1 cellular context compared by ENCODE assay signal in the genomic region with DNA sequence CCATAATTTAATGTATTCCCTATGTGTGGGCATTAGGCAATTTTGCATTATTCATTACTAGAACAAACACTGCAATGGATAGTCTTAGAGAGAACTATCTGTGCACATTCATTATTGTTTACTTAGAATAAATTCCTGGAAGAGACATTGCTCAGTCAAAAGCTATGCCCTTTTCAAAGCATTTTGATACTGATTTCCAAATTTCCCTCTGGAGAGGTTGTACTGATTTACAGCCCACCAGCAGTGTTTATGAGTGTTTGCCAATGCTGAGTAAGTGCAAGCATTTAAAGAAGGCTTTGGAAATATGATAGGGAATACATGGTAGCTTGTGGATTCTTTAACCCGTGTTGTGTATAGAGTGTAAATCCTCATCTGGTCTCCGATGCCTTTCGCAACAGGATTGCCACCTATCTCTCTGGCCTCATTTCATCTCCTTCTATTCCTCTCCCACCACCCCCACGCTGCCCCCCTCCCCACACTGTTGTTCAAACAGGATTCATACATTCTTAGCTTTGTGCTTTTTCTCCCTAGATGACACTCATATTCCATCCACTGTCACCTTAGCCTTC.
TF ChIP-seq lines count a peak whose summit lies in the region.

No MANE protein-coding gene starts in this region.

TF ChIP-seq in HepG2, 621 proteins besides CTCF, POLR2A, EP300 and RAD21 (continued from another document and continues in another):
- TF ChIP-seq ETV5 (CRISPR knock-in tag; IDR thresholded peaks at IDR 0.05; ENCODE audit: borderline replicate concordance) (0 out of 2 replicates have a peak, but pooled peaks have one; percentile 13), KDM5A (IDR thresholded peaks at IDR 0.05; ENCODE audit: borderline replicate concordance, low read length) (no peak), SKI (IDR thresholded peaks at IDR 0.05; ENCODE audit: partially characterized antibody) (peak; percentile 27), ZNF720 (CRISPR knock-in tag; IDR thresholded peaks at IDR 0.05) (no peak), ZNF468 (CRISPR knock-in tag; IDR thresholded peaks at IDR 0.05) (no peak), HNRNPK (IDR thresholded peaks at IDR 0.05; ENCODE audit: low read depth, low read length, poor library complexity, severe bottlenecking) (peak; percentile 55), ARNT (IDR thresholded peaks at IDR 0.05) (no peak), GATA4 (IDR thresholded peaks at IDR 0.05; ENCODE audit: borderline replicate concordance, low read depth) (0 out of 2 replicates have a peak, but pooled peaks have one; percentile 43), ZNF713 (CRISPR knock-in tag; IDR thresholded peaks at IDR 0.05) (no peak), PITX1 (CRISPR knock-in tag; IDR thresholded peaks at IDR 0.05) (no peak), ZFX (CRISPR knock-in tag; IDR thresholded peaks at IDR 0.05; ENCODE audit: low read depth) (no peak), NFKBIZ (CRISPR knock-in tag; IDR thresholded peaks at IDR 0.05) (0 out of 2 replicates have a peak, but pooled peaks have one; percentile 42), SAP130 (CRISPR knock-in tag; IDR thresholded peaks at IDR 0.05; ENCODE audit: low read depth) (peak; percentile 71), TBP (CRISPR knock-in tag; IDR thresholded peaks at IDR 0.05) (no peak), TBX2 (CRISPR knock-in tag; IDR thresholded peaks at IDR 0.05; ENCODE audit: borderline replicate concordance) (0 out of 2 replicates have a peak, but pooled peaks have one; percentile 50), MYNN (CRISPR knock-in tag; IDR thresholded peaks at IDR 0.05; ENCODE audit: low read depth) (no peak), GFI1 (CRISPR knock-in tag; IDR thresholded peaks at IDR 0.05; ENCODE audit: borderline replicate concordance) (peak; percentile 92), MTA3 (CRISPR knock-in tag; IDR thresholded peaks at IDR 0.05) (no peak), PAWR (CRISPR knock-in tag; IDR thresholded peaks at IDR 0.05; ENCODE audit: borderline replicate concordance) (no peak), KLF12 (CRISPR knock-in tag; IDR thresholded peaks at IDR 0.05; ENCODE audit: borderline replicate concordance) (no peak), ZNF75D (CRISPR knock-in tag; IDR thresholded peaks at IDR 0.05; ENCODE audit: borderline replicate concordance) (no peak), YEATS4 (CRISPR knock-in tag; IDR thresholded peaks at IDR 0.05; ENCODE audit: borderline replicate concordance) (no peak), CENPT (CRISPR knock-in tag; IDR thresholded peaks at IDR 0.05; ENCODE audit: low read depth) (no peak), ZSCAN22 (CRISPR knock-in tag; IDR thresholded peaks at IDR 0.05) (no peak), GATAD1 (CRISPR knock-in tag; IDR thresholded peaks at IDR 0.05) (peak; percentile 37; the same call in 1 of the 2 replicates), SMAD1 (CRISPR knock-in tag; IDR thresholded peaks at IDR 0.05; ENCODE audit: borderline replicate concordance, low read depth) (no peak), TOE1 (CRISPR knock-in tag; IDR thresholded peaks at IDR 0.05) (no peak), EHMT2 (IDR thresholded peaks at IDR 0.05; ENCODE audit: borderline replicate concordance, low read depth, low read length) (no peak), SIN3B (IDR thresholded peaks at IDR 0.05; ENCODE audit: low read length) (no peak), PHF21A (CRISPR knock-in tag; IDR thresholded peaks at IDR 0.05) (0 out of 2 replicates have a peak, but pooled peaks have one; percentile 26)
- TF ChIP-seq, protein P1, sequence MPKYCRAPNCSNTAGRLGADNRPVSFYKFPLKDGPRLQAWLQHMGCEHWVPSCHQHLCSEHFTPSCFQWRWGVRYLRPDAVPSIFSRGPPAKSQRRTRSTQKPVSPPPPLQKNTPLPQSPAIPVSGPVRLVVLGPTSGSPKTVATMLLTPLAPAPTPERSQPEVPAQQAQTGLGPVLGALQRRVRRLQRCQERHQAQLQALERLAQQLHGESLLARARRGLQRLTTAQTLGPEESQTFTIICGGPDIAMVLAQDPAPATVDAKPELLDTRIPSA (CRISPR knock-in tag; IDR thresholded peaks at IDR 0.05; ENCODE audit: borderline replicate concordance) = no peak
- TF ChIP-seq, protein P2, sequence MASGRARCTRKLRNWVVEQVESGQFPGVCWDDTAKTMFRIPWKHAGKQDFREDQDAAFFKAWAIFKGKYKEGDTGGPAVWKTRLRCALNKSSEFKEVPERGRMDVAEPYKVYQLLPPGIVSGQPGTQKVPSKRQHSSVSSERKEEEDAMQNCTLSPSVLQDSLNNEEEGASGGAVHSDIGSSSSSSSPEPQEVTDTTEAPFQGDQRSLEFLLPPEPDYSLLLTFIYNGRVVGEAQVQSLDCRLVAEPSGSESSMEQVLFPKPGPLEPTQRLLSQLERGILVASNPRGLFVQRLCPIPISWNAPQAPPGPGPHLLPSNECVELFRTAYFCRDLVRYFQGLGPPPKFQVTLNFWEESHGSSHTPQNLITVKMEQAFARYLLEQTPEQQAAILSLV (CRISPR knock-in tag; IDR thresholded peaks at IDR 0.05; ENCODE audit: borderline replicate concordance) = no peak
- TF ChIP-seq, protein P3, sequence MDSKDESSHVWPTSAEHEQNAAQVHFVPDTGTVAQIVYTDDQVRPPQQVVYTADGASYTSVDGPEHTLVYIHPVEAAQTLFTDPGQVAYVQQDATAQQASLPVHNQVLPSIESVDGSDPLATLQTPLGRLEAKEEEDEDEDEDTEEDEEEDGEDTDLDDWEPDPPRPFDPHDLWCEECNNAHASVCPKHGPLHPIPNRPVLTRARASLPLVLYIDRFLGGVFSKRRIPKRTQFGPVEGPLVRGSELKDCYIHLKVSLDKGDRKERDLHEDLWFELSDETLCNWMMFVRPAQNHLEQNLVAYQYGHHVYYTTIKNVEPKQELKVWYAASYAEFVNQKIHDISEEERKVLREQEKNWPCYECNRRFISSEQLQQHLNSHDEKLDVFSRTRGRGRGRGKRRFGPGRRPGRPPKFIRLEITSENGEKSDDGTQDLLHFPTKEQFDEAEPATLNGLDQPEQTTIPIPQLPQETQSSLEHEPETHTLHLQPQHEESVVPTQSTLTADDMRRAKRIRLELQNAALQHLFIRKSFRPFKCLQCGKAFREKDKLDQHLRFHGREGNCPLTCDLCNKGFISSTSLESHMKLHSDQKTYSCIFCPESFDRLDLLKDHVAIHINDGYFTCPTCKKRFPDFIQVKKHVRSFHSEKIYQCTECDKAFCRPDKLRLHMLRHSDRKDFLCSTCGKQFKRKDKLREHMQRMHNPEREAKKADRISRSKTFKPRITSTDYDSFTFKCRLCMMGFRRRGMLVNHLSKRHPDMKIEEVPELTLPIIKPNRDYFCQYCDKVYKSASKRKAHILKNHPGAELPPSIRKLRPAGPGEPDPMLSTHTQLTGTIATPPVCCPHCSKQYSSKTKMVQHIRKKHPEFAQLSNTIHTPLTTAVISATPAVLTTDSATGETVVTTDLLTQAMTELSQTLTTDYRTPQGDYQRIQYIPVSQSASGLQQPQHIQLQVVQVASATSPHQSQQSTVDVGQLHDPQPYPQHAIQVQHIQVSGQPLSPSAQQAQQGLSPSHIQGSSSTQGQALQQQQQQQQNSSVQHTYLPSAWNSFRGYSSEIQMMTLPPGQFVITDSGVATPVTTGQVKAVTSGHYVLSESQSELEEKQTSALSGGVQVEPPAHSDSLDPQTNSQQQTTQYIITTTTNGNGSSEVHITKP (CRISPR knock-in tag; IDR thresholded peaks at IDR 0.05; ENCODE audit: low read depth) = no peak
- TF ChIP-seq, protein P4, sequence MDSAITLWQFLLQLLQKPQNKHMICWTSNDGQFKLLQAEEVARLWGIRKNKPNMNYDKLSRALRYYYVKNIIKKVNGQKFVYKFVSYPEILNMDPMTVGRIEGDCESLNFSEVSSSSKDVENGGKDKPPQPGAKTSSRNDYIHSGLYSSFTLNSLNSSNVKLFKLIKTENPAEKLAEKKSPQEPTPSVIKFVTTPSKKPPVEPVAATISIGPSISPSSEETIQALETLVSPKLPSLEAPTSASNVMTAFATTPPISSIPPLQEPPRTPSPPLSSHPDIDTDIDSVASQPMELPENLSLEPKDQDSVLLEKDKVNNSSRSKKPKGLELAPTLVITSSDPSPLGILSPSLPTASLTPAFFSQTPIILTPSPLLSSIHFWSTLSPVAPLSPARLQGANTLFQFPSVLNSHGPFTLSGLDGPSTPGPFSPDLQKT (CRISPR knock-in tag; IDR thresholded peaks at IDR 0.05; ENCODE audit: borderline replicate concordance) = no peak
- TF ChIP-seq, protein P5, sequence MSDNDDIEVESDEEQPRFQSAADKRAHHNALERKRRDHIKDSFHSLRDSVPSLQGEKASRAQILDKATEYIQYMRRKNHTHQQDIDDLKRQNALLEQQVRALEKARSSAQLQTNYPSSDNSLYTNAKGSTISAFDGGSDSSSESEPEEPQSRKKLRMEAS (IDR thresholded peaks at IDR 0.05) = no peak
- TF ChIP-seq, protein P6, sequence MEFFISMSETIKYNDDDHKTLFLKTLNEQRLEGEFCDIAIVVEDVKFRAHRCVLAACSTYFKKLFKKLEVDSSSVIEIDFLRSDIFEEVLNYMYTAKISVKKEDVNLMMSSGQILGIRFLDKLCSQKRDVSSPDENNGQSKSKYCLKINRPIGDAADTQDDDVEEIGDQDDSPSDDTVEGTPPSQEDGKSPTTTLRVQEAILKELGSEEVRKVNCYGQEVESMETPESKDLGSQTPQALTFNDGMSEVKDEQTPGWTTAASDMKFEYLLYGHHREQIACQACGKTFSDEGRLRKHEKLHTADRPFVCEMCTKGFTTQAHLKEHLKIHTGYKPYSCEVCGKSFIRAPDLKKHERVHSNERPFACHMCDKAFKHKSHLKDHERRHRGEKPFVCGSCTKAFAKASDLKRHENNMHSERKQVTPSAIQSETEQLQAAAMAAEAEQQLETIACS (CRISPR knock-in tag; IDR thresholded peaks at IDR 0.05) = no peak
- TF ChIP-seq, protein P7, sequence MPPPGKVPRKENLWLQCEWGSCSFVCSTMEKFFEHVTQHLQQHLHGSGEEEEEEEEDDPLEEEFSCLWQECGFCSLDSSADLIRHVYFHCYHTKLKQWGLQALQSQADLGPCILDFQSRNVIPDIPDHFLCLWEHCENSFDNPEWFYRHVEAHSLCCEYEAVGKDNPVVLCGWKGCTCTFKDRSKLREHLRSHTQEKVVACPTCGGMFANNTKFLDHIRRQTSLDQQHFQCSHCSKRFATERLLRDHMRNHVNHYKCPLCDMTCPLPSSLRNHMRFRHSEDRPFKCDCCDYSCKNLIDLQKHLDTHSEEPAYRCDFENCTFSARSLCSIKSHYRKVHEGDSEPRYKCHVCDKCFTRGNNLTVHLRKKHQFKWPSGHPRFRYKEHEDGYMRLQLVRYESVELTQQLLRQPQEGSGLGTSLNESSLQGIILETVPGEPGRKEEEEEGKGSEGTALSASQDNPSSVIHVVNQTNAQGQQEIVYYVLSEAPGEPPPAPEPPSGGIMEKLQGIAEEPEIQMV (CRISPR knock-in tag; IDR thresholded peaks at IDR 0.05; ENCODE audit: low read depth) = no peak
- TF ChIP-seq, protein P8, sequence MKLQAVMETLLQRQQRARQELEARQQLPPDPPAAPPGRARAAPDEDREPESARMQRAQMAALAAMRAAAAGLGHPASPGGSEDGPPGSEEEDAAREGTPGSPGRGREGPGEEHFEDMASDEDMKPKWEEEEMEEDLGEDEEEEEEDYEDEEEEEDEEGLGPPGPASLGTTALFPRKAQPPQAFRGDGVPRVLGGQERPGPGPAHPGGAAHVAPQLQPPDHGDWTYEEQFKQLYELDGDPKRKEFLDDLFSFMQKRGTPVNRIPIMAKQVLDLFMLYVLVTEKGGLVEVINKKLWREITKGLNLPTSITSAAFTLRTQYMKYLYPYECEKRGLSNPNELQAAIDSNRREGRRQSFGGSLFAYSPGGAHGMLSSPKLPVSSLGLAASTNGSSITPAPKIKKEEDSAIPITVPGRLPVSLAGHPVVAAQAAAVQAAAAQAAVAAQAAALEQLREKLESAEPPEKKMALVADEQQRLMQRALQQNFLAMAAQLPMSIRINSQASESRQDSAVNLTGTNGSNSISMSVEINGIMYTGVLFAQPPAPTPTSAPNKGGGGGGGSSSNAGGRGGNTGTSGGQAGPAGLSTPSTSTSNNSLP (IDR thresholded peaks at IDR 0.05; ENCODE audit: low read depth, low read length) = peak; percentile 93
- TF ChIP-seq, protein P9, sequence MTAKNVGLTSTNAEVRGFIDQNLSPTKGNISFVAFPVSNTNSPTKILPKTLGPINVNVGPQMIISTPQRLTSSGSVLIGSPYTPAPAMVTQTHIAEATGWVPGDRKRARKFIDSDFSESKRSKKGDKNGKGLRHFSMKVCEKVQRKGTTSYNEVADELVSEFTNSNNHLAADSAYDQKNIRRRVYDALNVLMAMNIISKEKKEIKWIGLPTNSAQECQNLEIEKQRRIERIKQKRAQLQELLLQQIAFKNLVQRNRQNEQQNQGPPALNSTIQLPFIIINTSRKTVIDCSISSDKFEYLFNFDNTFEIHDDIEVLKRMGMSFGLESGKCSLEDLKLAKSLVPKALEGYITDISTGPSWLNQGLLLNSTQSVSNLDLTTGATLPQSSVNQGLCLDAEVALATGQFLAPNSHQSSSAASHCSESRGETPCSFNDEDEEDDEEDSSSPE (CRISPR knock-in tag; IDR thresholded peaks at IDR 0.05) = no peak
- TF ChIP-seq, protein P10, sequence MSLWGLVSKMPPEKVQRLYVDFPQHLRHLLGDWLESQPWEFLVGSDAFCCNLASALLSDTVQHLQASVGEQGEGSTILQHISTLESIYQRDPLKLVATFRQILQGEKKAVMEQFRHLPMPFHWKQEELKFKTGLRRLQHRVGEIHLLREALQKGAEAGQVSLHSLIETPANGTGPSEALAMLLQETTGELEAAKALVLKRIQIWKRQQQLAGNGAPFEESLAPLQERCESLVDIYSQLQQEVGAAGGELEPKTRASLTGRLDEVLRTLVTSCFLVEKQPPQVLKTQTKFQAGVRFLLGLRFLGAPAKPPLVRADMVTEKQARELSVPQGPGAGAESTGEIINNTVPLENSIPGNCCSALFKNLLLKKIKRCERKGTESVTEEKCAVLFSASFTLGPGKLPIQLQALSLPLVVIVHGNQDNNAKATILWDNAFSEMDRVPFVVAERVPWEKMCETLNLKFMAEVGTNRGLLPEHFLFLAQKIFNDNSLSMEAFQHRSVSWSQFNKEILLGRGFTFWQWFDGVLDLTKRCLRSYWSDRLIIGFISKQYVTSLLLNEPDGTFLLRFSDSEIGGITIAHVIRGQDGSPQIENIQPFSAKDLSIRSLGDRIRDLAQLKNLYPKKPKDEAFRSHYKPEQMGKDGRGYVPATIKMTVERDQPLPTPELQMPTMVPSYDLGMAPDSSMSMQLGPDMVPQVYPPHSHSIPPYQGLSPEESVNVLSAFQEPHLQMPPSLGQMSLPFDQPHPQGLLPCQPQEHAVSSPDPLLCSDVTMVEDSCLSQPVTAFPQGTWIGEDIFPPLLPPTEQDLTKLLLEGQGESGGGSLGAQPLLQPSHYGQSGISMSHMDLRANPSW (CRISPR knock-in tag; IDR thresholded peaks at IDR 0.05; ENCODE audit: borderline replicate concordance) = no peak
- TF ChIP-seq, protein P11, sequence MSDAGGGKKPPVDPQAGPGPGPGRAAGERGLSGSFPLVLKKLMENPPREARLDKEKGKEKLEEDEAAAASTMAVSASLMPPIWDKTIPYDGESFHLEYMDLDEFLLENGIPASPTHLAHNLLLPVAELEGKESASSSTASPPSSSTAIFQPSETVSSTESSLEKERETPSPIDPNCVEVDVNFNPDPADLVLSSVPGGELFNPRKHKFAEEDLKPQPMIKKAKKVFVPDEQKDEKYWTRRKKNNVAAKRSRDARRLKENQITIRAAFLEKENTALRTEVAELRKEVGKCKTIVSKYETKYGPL (CRISPR knock-in tag; IDR thresholded peaks at IDR 0.05) = no peak
- TF ChIP-seq, protein P12, sequence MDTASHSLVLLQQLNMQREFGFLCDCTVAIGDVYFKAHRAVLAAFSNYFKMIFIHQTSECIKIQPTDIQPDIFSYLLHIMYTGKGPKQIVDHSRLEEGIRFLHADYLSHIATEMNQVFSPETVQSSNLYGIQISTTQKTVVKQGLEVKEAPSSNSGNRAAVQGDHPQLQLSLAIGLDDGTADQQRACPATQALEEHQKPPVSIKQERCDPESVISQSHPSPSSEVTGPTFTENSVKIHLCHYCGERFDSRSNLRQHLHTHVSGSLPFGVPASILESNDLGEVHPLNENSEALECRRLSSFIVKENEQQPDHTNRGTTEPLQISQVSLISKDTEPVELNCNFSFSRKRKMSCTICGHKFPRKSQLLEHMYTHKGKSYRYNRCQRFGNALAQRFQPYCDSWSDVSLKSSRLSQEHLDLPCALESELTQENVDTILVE (CRISPR knock-in tag; IDR thresholded peaks at IDR 0.05) = peak; percentile 52
